ENCODE assay signal across 8 cellular contexts in the genomic region with DNA sequence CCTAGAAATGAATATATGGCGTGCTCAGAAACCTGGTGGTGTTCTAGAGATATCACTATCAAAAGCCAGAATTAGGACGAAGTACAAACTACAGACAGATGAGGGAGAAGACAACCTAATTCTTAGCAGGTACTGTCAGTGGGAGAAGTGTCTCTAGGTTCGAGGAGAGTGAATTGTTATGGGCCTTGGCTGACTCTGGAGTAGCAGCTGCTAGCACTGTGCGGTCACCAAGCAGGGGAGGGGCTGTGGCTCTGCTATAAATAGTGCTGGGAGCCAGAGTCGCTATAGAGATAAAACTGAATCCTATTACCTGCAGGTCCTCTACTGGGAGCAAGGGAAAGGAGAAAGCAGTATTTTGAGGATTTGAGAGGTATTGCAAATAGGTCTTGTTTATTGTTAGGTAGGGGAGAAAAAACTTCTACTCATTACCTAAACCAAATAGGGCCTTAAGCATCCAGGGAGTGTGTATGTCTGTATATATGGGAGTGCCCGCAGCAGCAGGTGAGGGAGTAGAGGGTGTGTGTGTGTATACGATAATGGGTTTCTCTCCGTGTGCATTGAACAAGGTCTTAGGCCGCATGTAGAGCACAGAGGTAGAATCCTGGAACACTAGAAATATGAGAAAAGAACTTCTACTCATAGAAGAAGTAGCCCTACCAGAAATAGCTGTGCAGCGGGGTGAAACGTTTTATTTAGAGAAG. TPM values are rescaled to one million over a fixed set of nuclear protein-coding genes. Genes with fewer than 3 reads are reported as not detected.
DNase-seq lines count a peak whose midpoint lies in the region; ATAC-seq and TF ChIP-seq lines count a peak whose summit lies in the region.

No MANE protein-coding gene starts in this region.

- ATAC-seq in CD8-positive, alpha-beta T cell = no peak
- ATAC-seq in HG02885 (IDR thresholded peaks at IDR 0.05; ENCODE audit: poor library complexity, unreplicated experiment) (peak; percentile 21), memory B cell (ENCODE audit: low read depth) (no peak), aorta (ENCODE audit: low FRiP score) (no peak), GM21447 (IDR thresholded peaks at IDR 0.05; ENCODE audit: unreplicated experiment) (no peak), GM21786 (IDR thresholded peaks at IDR 0.05; ENCODE audit: unreplicated experiment) (no peak)

- peaks cover 45% of the 10 kb centered on the region for H3K79me2 ChIP-seq in SU-DHL-6 (ENCODE audit: insufficient read depth, low read length)

- H3K9ac ChIP-seq in SU-DHL-6 (ENCODE audit: low read length) = peak overlapping the region; percentile 65

- H3K4me2 ChIP-seq in SU-DHL-6 (ENCODE audit: low read depth, low read length, poor library complexity, severe bottlenecking) = peak overlapping the region; percentile 74

- peak overlapping the region; percentile 84 for H3K4me3 Mint-ChIP-seq in CD8-positive, alpha-beta T cell
- peak overlapping the region; percentile 71 for H3K4me3 Mint-ChIP-seq in memory B cell

- CTCF ChIA-PET in CD8-positive, alpha-beta T cell (lab: Charles Lee) = interaction anchor here (1.0 to 1.8 kb wide), 6 partner anchors 8 to 140 kb away, joined by 3 to 6 read pairs (median 3); no protein-coding TSS in a partner anchor

- no peak overlapping the region for H2AFZ ChIP-seq in SU-DHL-6 (ENCODE audit: low read depth, low read length, severe bottlenecking)

- H3K4me1 Mint-ChIP-seq in CD8-positive, alpha-beta T cell (ENCODE audit: low read depth) = peaks cover 48% of the 10 kb centered on the region
- H3K4me1 Mint-ChIP-seq in memory B cell = peaks cover 33% of the 10 kb centered on the region

- H3K9me2 ChIP-seq in SU-DHL-6 (replicated peaks; ENCODE audit: insufficient read depth, low read length) = no peaks in the 10 kb centered on the region

- peaks cover 25% of the 10 kb centered on the region for H3K36me3 ChIP-seq in CD8-positive, alpha-beta T cell (ENCODE audit: insufficient read depth, low read length)
- H3K36me3 ChIP-seq in SU-DHL-6 (ENCODE audit: low read length) (0 out of 2 replicates have a peak, but pooled peaks cover 4% of the 10 kb centered on the region), aorta (ENCODE audit: control insufficient read depth in 1 of 2, insufficient read depth in 2 of 2, low read length in 1 of 2) (peaks cover 6% of the 10 kb centered on the region in 2 donors)

- no peaks in the 10 kb centered on the region for H3K9me3 ChIP-seq in CD8-positive, alpha-beta T cell (ENCODE audit: low read length)
- no peaks in the 10 kb centered on the region for H3K9me3 ChIP-seq in SU-DHL-6 (ENCODE audit: insufficient read depth, low read length)
- no peaks in the 10 kb centered on the region for H3K9me3 ChIP-seq in aorta (ENCODE audit: control insufficient read depth, low read length)

- H3K27me3 ChIP-seq in CD8-positive, alpha-beta T cell (ENCODE audit: insufficient read depth, low read length) = no peaks in the 10 kb centered on the region
- no peaks in the 10 kb centered on the region for H3K27me3 ChIP-seq in SU-DHL-6 (ENCODE audit: low read length)
- H3K27me3 ChIP-seq in aorta (ENCODE audit: control insufficient read depth in 1 of 2, insufficient read depth in 2 of 2, low read length in 1 of 2) = no peaks in the 10 kb centered on the region

- no peak for DNase-seq in CD8-positive, alpha-beta T cell
- DNase-seq in memory B cell (ENCODE audit: low spot score in 2 of 2) (no peak), germinal center (ENCODE audit: low spot score) (no peak), aorta (no peak)

- H3K27me3 Mint-ChIP-seq in CD8-positive, alpha-beta T cell (ENCODE audit: low read depth) = no peaks in the 10 kb centered on the region
- no peaks in the 10 kb centered on the region for H3K27me3 Mint-ChIP-seq in memory B cell

- no peaks in the 10 kb centered on the region for H3K9me3 Mint-ChIP-seq in CD8-positive, alpha-beta T cell
- H3K9me3 Mint-ChIP-seq in memory B cell = no peaks in the 10 kb centered on the region

- peaks cover 46% of the 10 kb centered on the region for H3K36me3 Mint-ChIP-seq in CD8-positive, alpha-beta T cell
- peaks cover 11% of the 10 kb centered on the region for H3K36me3 Mint-ChIP-seq in memory B cell

- no peak overlapping the region for H3K4me3 ChIP-seq in CD8-positive, alpha-beta T cell (ENCODE audit: low read depth, low read length)
- H3K4me3 ChIP-seq in SU-DHL-6 (ENCODE audit: insufficient read depth, low read length, poor library complexity, severe bottlenecking) (peak overlapping the region; percentile 76), aorta (ENCODE audit: low read length in 2 of 2) (no peak overlapping the region)

- peak overlapping the region; percentile 20 for H3K27ac Mint-ChIP-seq in CD8-positive, alpha-beta T cell
- peak overlapping the region; percentile 68 for H3K27ac Mint-ChIP-seq in memory B cell

- POLR2A ChIA-PET in CD8-positive, alpha-beta T cell (lab: Charles Lee) = interaction anchor here (2.7 to 3.4 kb wide), 2 partner anchors 12 to 23 kb away, joined by 13 to 18 read pairs; a partner anchor contains a TSS

- H3K4me1 ChIP-seq in CD8-positive, alpha-beta T cell (ENCODE audit: insufficient read depth, low read length) = peaks cover 36% of the 10 kb centered on the region
- no peaks in the 10 kb centered on the region for H3K4me1 ChIP-seq in aorta (ENCODE audit: control insufficient read depth in 1 of 2, insufficient read depth in 2 of 2, low read length in 2 of 2)

- intact Hi-C loops in CD8-positive, alpha-beta T cell (cut with DNase I, micrococcal nuclease) = loop anchor here (5.0 to 10.0 kb wide), 5 partner anchors 40 to 575 kb away; a partner anchor contains a TSS
- intact Hi-C loops in aorta (cut with DNase I) = loop anchor here in 1 of 2 donors (5.0 kb wide), 1 partner anchor 95 kb away; a partner anchor contains a TSS

- TF ChIP-seq CTCF in CD8-positive, alpha-beta T cell (IDR thresholded peaks at IDR 0.05) = no peak
- no peak for TF ChIP-seq CTCF in SU-DHL-6 (IDR thresholded peaks at IDR 0.05; ENCODE audit: insufficient read depth, low read length, poor library complexity, severe bottlenecking)

- WGBS in aorta, 2 donors = 62 to 63% methylated on average over 11 of the region's 11 CpGs

- no peak overlapping the region for H3K27ac ChIP-seq in CD8-positive, alpha-beta T cell (ENCODE audit: low read depth, low read length)
- H3K27ac ChIP-seq in SU-DHL-6 (ENCODE audit: low read depth, low read length) = peak overlapping the region; percentile 39
- no peak overlapping the region for H3K27ac ChIP-seq in aorta (ENCODE audit: low read depth in 1 of 2, low read length in 2 of 2)

- peaks cover 24% of the 10 kb centered on the region for H3F3A ChIP-seq in SU-DHL-6 (ENCODE audit: insufficient read depth)

- H4K20me1 ChIP-seq in SU-DHL-6 (ENCODE audit: low read depth, low read length) = peaks cover 13% of the 10 kb centered on the region; the same call in 1 of the 2 replicates

RNA-seq across cellular contexts. Expression of a gene that starts 2.2 kb away (rescaled TPM):
- total RNA-seq in CD8-positive, alpha-beta T cell = 100 to 1,000 TPM; 191 to 196 TPM
- 10 to 100 TPM; 34.9 to 58.0 TPM for total RNA-seq in aorta
- polyA plus RNA-seq in aorta = 10 to 100 TPM; 13.8 to 28.9 TPM

RNA-seq across cellular contexts. Expression of a gene that starts 14.3 kb away (rescaled TPM):
- 1 to 10 TPM; 1.3 to 1.5 TPM for total RNA-seq in CD8-positive, alpha-beta T cell
- total RNA-seq in aorta = 10 to 100 TPM; 14.9 to 46.2 TPM
- 100 to 1,000 TPM in 1 of 2 donors, 10 to 100 TPM in 1; 51.8 to 123 TPM for polyA plus RNA-seq in aorta

RNA-seq across cellular contexts. Expression of a gene that starts 23.5 kb away (rescaled TPM):
- 10 to 100 TPM; 18.3 to 22.6 TPM for total RNA-seq in CD8-positive, alpha-beta T cell
- 10 to 100 TPM; 20.6 to 27.8 TPM for total RNA-seq in aorta
- polyA plus RNA-seq in aorta = 10 to 100 TPM; 18.0 to 19.9 TPM

RNA-seq across cellular contexts. Expression of a gene that starts 57.3 kb away (rescaled TPM):
- total RNA-seq in CD8-positive, alpha-beta T cell = 10 to 100 TPM; 39.0 to 43.0 TPM
- total RNA-seq in aorta = 10 to 100 TPM; 54.8 to 60.6 TPM
- 100 to 1,000 TPM in 1 of 2 donors, 10 to 100 TPM in 1; 32.9 to 117 TPM for polyA plus RNA-seq in aorta

Comparison
In these comparisons a context has a peak if more than half of its experiments do, and no peak if none do; other contexts are left out.
1. RNA of a gene that starts 14.3 kb away (total RNA-seq): 14.9 to 46.2 TPM in aorta; 1.3 to 1.5 TPM in CD8-positive, alpha-beta T cell; every median in the first group is over 4 times any median in the second.